Comparison of ENCODE assay signal across 35 cellular contexts in the genomic region with DNA sequence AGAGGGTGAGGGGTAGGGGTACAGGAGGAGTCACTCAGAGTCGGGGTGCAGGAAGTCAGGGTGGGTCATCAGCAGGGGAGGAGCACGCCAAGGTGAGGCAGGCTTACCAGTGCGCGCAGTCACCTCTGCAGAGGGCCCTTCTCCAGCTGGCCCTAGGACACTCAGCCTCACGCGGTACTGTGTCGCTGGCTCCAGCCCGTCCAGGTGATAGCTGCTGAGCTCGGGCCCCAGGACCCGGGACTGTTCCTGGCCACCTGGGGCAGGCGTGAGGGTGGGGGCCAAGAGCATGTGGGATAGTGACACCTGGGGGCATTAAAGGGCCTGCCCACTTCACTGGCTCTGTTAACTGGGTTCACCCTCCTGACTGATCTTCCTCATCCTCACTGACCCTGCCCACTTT. TPM values are rescaled to one million over a fixed set of nuclear protein-coding genes. Genes with fewer than 3 reads are reported as not detected.
"Had no signal": no experiment of that assay in that cellular context is flagged by ENCODE, and none has a peak within 500 bp of the region (broad histone marks: within the 10 kb centered on the region; RNA-seq: fewer than 3 reads in every experiment).

No MANE protein-coding gene starts in this region.

- H3K36me3 ChIP-seq: colonic mucosa, gastroesophageal sphincter had no signal

- H3K4me1 ChIP-seq: colonic mucosa, gastroesophageal sphincter, heart right ventricle had no signal

- H3K27ac ChIP-seq: brain microvascular endothelial cell, colonic mucosa, epithelial cell of prostate, esophagus squamous epithelium, gastroesophageal sphincter, heart right ventricle had no signal

- H3K27ac Mint-ChIP-seq: activated CD4-positive, alpha-beta memory T cell treated with anti-CD3 and anti-CD28 coated beads for 36 hours; activated CD4-positive, alpha-beta T cell treated with anti-CD3 and anti-CD28 coated beads for 36 hours; activated CD4-positive, alpha-beta T cell treated with anti-CD3 and anti-CD28 coated beads, Interleukin-2, amount 10 ng/mL, durations not matched to agents 24 days and 14 days; activated CD8-positive, alpha-beta memory T cell treated with anti-CD3 and anti-CD28 coated beads, Interleukin-2, amount 10 ng/mL, durations not matched to agents 7 days and 5 days; activated CD8-positive, alpha-beta T cell treated with anti-CD3 and anti-CD28 coated beads, Interleukin-2, amount 10 ng/mL, durations not matched to agents 7 days and 5 days; activated naive CD4-positive, alpha-beta T cell treated with anti-CD3 and anti-CD28 coated beads, Interleukin-2, amount 10 ng/mL, durations not matched to agents 7 days and 5 days; activated naive CD8-positive, alpha-beta T cell; activated T-helper 1 cell treated with anti-CD3 and anti-CD28 coated beads, Interleukin-12 subunit alpha, Interleukin-12 subunit beta, Interleukin-2, Interleukin-4 antibody, amounts not matched to agents 30 ng/mL and 10 ng/mL and 1 ng/mL, durations not matched to agents 14 hours and 24 hours and 36 hours; activated T-helper 2 cell treated with anti-CD3 and anti-CD28 coated beads, Interferon-gamma antibody, Interleukin-2, Interleukin-4, amounts not matched to agents 10 μg/mL and 5 μg/mL and 100 μg/mL, durations not matched to agents 14 hours and 24 hours and 36 hours had no signal

- H3K4me3 Mint-ChIP-seq: activated CD4-positive, alpha-beta memory T cell treated with anti-CD3 and anti-CD28 coated beads for 36 hours; activated CD4-positive, alpha-beta T cell treated with anti-CD3 and anti-CD28 coated beads for 36 hours; activated CD4-positive, alpha-beta T cell treated with anti-CD3 and anti-CD28 coated beads, Interleukin-2, amount 10 ng/mL, durations not matched to agents 24 days and 14 days; activated CD8-positive, alpha-beta memory T cell treated with anti-CD3 and anti-CD28 coated beads, Interleukin-2, amount 10 ng/mL, durations not matched to agents 7 days and 5 days; activated CD8-positive, alpha-beta T cell treated with anti-CD3 and anti-CD28 coated beads, Interleukin-2, amount 10 ng/mL, durations not matched to agents 7 days and 5 days; activated naive CD4-positive, alpha-beta T cell treated with anti-CD3 and anti-CD28 coated beads, Interleukin-2, amount 10 ng/mL, durations not matched to agents 7 days and 5 days; activated naive CD8-positive, alpha-beta T cell; activated T-helper 1 cell treated with anti-CD3 and anti-CD28 coated beads, Interleukin-12 subunit alpha, Interleukin-12 subunit beta, Interleukin-2, Interleukin-4 antibody, amounts not matched to agents 30 ng/mL and 10 ng/mL and 1 ng/mL, durations not matched to agents 14 hours and 24 hours and 36 hours had no signal

- H3K9me3 Mint-ChIP-seq: activated CD4-positive, alpha-beta memory T cell treated with anti-CD3 and anti-CD28 coated beads for 36 hours; activated CD4-positive, alpha-beta T cell treated with anti-CD3 and anti-CD28 coated beads, Interleukin-2, amount 10 ng/mL, durations not matched to agents 24 days and 14 days; activated naive CD4-positive, alpha-beta T cell treated with anti-CD3 and anti-CD28 coated beads, Interleukin-2, amount 10 ng/mL, durations not matched to agents 7 days and 5 days; activated T-helper 1 cell treated with anti-CD3 and anti-CD28 coated beads, Interleukin-12 subunit alpha, Interleukin-12 subunit beta, Interleukin-2, Interleukin-4 antibody, amounts not matched to agents 30 ng/mL and 10 ng/mL and 1 ng/mL, durations not matched to agents 14 hours and 24 hours and 36 hours; activated T-helper 2 cell treated with anti-CD3 and anti-CD28 coated beads, Interferon-gamma antibody, Interleukin-2, Interleukin-4, amounts not matched to agents 10 μg/mL and 5 μg/mL and 100 μg/mL, durations not matched to agents 14 hours and 24 hours and 36 hours had no signal

- H3K4me3 ChIP-seq: colonic mucosa, esophagus squamous epithelium, gastroesophageal sphincter, heart right ventricle had no signal

- H3K4me1 Mint-ChIP-seq: activated CD4-positive, alpha-beta T cell treated with anti-CD3 and anti-CD28 coated beads for 36 hours; activated CD4-positive, alpha-beta T cell treated with anti-CD3 and anti-CD28 coated beads, Interleukin-2, amount 10 ng/mL, durations not matched to agents 24 days and 14 days; activated naive CD4-positive, alpha-beta T cell treated with anti-CD3 and anti-CD28 coated beads, Interleukin-2, amount 10 ng/mL, durations not matched to agents 7 days and 5 days had no signal

- H3K27me3 ChIP-seq: brain microvascular endothelial cell, colonic mucosa, heart right ventricle had no signal

- DNase-seq: activated CD4-positive, alpha-beta memory T cell treated with anti-CD3 and anti-CD28 coated beads for 36 hours; activated CD4-positive, alpha-beta T cell treated with anti-CD3 and anti-CD28 coated beads for 36 hours; activated CD4-positive, alpha-beta T cell treated with anti-CD3 and anti-CD28 coated beads, Interleukin-2, amount 10 ng/mL, durations not matched to agents 24 days and 14 days; activated CD4-positive, CD25-positive, alpha-beta regulatory T cell; activated CD4-positive, CD25-positive, alpha-beta regulatory T cell treated with anti-CD3 and anti-CD28 coated beads, Interleukin-2, amount 50 U/mL, for 72 hours; activated CD8-positive, alpha-beta memory T cell treated with anti-CD3 and anti-CD28 coated beads, Interleukin-2, amount 10 ng/mL, durations not matched to agents 7 days and 5 days; activated CD8-positive, alpha-beta memory T cell treated with anti-CD3 and anti-CD28 coated beads, Interleukin-2, amount 50 U/mL, for 4 hours; activated CD8-positive, alpha-beta T cell treated with anti-CD3 and anti-CD28 coated beads, Interleukin-2, amount 10 ng/mL, durations not matched to agents 7 days and 5 days; activated effector memory CD4-positive, alpha-beta T cell treated with anti-CD3 and anti-CD28 coated beads, Interleukin-2, amount 50 U/mL, for 16 hours; activated naive CD4-positive, alpha-beta T cell treated with anti-CD3 and anti-CD28 coated beads, Interleukin-2, amount 10 ng/mL, durations not matched to agents 7 days and 5 days; activated T-cell treated with anti-CD3 and anti-CD28 coated beads, Interleukin-2, amount 50 U/mL, for 1 hour; activated T-cell treated with anti-CD3 and anti-CD28 coated beads, Interleukin-2, amount 50 U/mL, for 48 hours; amniotic stem cell; anterior cingulate cortex; brain microvascular endothelial cell; colonic mucosa; effector CD8-positive, alpha-beta T cell; esophagus squamous epithelium; foreskin melanocyte; heart right ventricle; T-helper 1 cell; T-helper 2 cell had no signal

- ATAC-seq: activated CD4-positive, alpha-beta T cell treated with anti-CD3 and anti-CD28 coated beads for 36 hours; activated CD8-positive, alpha-beta memory T cell treated with anti-CD3 and anti-CD28 coated beads, Interleukin-2, amount 10 ng/mL, durations not matched to agents 7 days and 5 days; activated CD8-positive, alpha-beta T cell treated with anti-CD3 and anti-CD28 coated beads, Interleukin-2, amount 10 ng/mL, durations not matched to agents 7 days and 5 days; gastroesophageal sphincter; heart right ventricle had no signal

- H3K36me3 Mint-ChIP-seq: activated CD4-positive, alpha-beta memory T cell treated with anti-CD3 and anti-CD28 coated beads for 36 hours; activated CD8-positive, alpha-beta memory T cell treated with anti-CD3 and anti-CD28 coated beads, Interleukin-2, amount 10 ng/mL, durations not matched to agents 7 days and 5 days; activated naive CD4-positive, alpha-beta T cell treated with anti-CD3 and anti-CD28 coated beads, Interleukin-2, amount 10 ng/mL, durations not matched to agents 7 days and 5 days had no signal

RNA-seq across cellular contexts. Expression of gene UCN2, which starts 24.1 kb away (rescaled TPM):
- total RNA-seq: activated CD4-positive, alpha-beta memory T cell treated with anti-CD3 and anti-CD28 coated beads for 36 hours; activated CD4-positive, alpha-beta T cell treated with anti-CD3 and anti-CD28 coated beads for 36 hours; activated CD4-positive, alpha-beta T cell treated with anti-CD3 and anti-CD28 coated beads, Interleukin-2, amount 10 ng/mL, durations not matched to agents 24 days and 14 days; activated CD8-positive, alpha-beta memory T cell treated with anti-CD3 and anti-CD28 coated beads for 36 hours; activated CD8-positive, alpha-beta memory T cell treated with anti-CD3 and anti-CD28 coated beads, Interleukin-2, amount 10 ng/mL, durations not matched to agents 7 days and 5 days; activated CD8-positive, alpha-beta T cell treated with anti-CD3 and anti-CD28 coated beads, Interleukin-2, amount 10 ng/mL, durations not matched to agents 7 days and 5 days; activated T-helper 2 cell treated with anti-CD3 and anti-CD28 coated beads, Interferon-gamma antibody, Interleukin-2, Interleukin-4, amounts not matched to agents 10 μg/mL and 5 μg/mL and 100 μg/mL, durations not matched to agents 14 hours and 24 hours and 36 hours; colonic mucosa; dermis microvascular lymphatic vessel endothelial cell; endothelial cell of umbilical vein had no signal

RNA-seq across cellular contexts. Expression of gene TMEM89, which starts 33.9 kb away (rescaled TPM):
- total RNA-seq: activated CD8-positive, alpha-beta memory T cell treated with anti-CD3 and anti-CD28 coated beads for 36 hours; activated T-helper 1 cell treated with anti-CD3 and anti-CD28 coated beads, Interleukin-12 subunit alpha, Interleukin-12 subunit beta, Interleukin-2, Interleukin-4 antibody, amounts not matched to agents 30 ng/mL and 10 ng/mL and 1 ng/mL, durations not matched to agents 14 hours and 24 hours and 36 hours; endothelial cell of umbilical vein; esophagus squamous epithelium; fibroblast of lung; fibroblast of villous mesenchyme; gastroesophageal sphincter; glomerular endothelial cell; heart right ventricle had no signal
- polyA plus RNA-seq: adipose tissue, endothelial cell of umbilical vein, esophagus, fibroblast of lung, heart right ventricle had no signal
